In genomic region chr6:137823826-137824501, GRCh38 we compare ENCODE assay signal across 8 cellular contexts. TPM values are rescaled to one million over a fixed set of nuclear protein-coding genes. Genes with fewer than 3 reads are reported as not detected.
DNase-seq lines count a peak whose midpoint lies in the region; ATAC-seq, FAIRE-seq and TF ChIP-seq lines count a peak whose summit lies in the region.

No MANE protein-coding gene starts in this region.

- no peaks in the 10 kb centered on the region for H3K9me1 ChIP-seq in keratinocyte (ENCODE audit: control insufficient read depth, extremely low read depth, insufficient read depth, low read length)

- FAIRE-seq in keratinocyte (lab: Jason Lieb, UNC): no peak

- no peak overlapping the region for H3K4me3 ChIP-seq in HAP-1
- peak overlapping the region in 1 of 3 experiments; percentile 30 for H3K4me3 ChIP-seq in keratinocyte (ENCODE audit: control insufficient read depth in 2 of 3, extremely low read depth in 1 of 3, insufficient read depth in 2 of 3, low read depth in 1 of 3, low read length in 3 of 3)

- H3K27me3 ChIP-seq in HAP-1 (ENCODE audit: low read depth) (0 out of 2 replicates have a peak, but pooled peaks cover 2% of the 10 kb centered on the region), keratinocyte (ENCODE audit: control insufficient read depth, extremely low read depth, insufficient read depth, low read length) (no peaks in the 10 kb centered on the region)

- no peaks in the 10 kb centered on the region for H3K9me3 ChIP-seq in HAP-1
- H3K9me3 ChIP-seq in keratinocyte (ENCODE audit: control insufficient read depth, low read depth, low read length): no peaks in the 10 kb centered on the region

- DNase-seq in HAP-1 (ENCODE audit: low spot score in 2 of 2): peak; percentile 33 to 60
- peak; percentile 89 for DNase-seq in T follicular helper cell (ENCODE audit: low read depth)
- peak; percentile 9 for DNase-seq in activated naive CD8-positive, alpha-beta T cell treated with anti-CD3 and anti-CD28 coated beads, Interleukin-2, amount 50 U/mL, for 16 hours (ENCODE audit: low read depth, low spot score)
- no peak for DNase-seq in keratinocyte (ENCODE audit: low read depth, low spot score)
- peak in 2 of 3 experiments; percentile 35 to 56 for DNase-seq in stimulated activated CD4-positive, alpha-beta T cell treated with anti-CD3 and anti-CD28 coated beads, TNF-alpha, amount 100 ng/mL, for 4 hours (ENCODE audit: low read depth in 3 of 3)
- DNase-seq in posterior vena cava (ENCODE audit: low spot score): no peak

- no peaks in the 10 kb centered on the region for H3K79me2 ChIP-seq in keratinocyte (ENCODE audit: control insufficient read depth, insufficient read depth, low read length)

- H3K4me1 ChIP-seq in HAP-1: peaks cover 7% of the 10 kb centered on the region
- peaks cover 44% of the 10 kb centered on the region for H3K4me1 ChIP-seq in keratinocyte (ENCODE audit: control insufficient read depth, extremely low read depth, insufficient read depth, low read length)

- ATAC-seq in GM18867 (IDR thresholded peaks at IDR 0.05; ENCODE audit: unreplicated experiment) (no peak), HG03469 (IDR thresholded peaks at IDR 0.05; ENCODE audit: unreplicated experiment) (no peak)

- H3K27ac ChIP-seq in keratinocyte (ENCODE audit: control insufficient read depth, insufficient read depth, low read length): peak overlapping the region; percentile 95

- H4K20me1 ChIP-seq in keratinocyte (ENCODE audit: control insufficient read depth, extremely low read depth, insufficient read depth, low read length): no peaks in the 10 kb centered on the region

- H3K9ac ChIP-seq in keratinocyte (ENCODE audit: control insufficient read depth, extremely low read depth, insufficient read depth, low read length): peak overlapping the region; percentile 67

- intact Hi-C loops in posterior vena cava (cut with DNase I): no loop called here

- H3K4me2 ChIP-seq in keratinocyte (ENCODE audit: control insufficient read depth, extremely low read depth, insufficient read depth, low read depth, low read length): peak overlapping the region; percentile 76

- TF ChIP-seq CTCF in keratinocyte (optimal IDR thresholded peaks at IDR 0.05 in 1 of 3, IDR thresholded peaks at IDR 0.05 in 1 of 3, conservative IDR thresholded peaks at IDR 0.05 in 1 of 3; ENCODE audit: extremely low read depth in 1 of 3, insufficient read depth in 2 of 3, low read length in 3 of 3): no peak

- H3K36me3 ChIP-seq in HAP-1 (replicated peaks) (no peaks in the 10 kb centered on the region), keratinocyte (ENCODE audit: control insufficient read depth in 2 of 2, extremely low read depth in 1 of 2, insufficient read depth in 2 of 2, low read length in 2 of 2) (peaks cover 0 to 3% of the 10 kb centered on the region in 2 experiments)

- dilution Hi-C loops in keratinocyte (cut with MboI; ENCODE audit: extremely low pct_ligation_motif_present, low sequenced_read_pairs): no loop called here

- in situ Hi-C loops in HAP-1 (cut with MboI; ENCODE audit: low sequenced_read_pairs): no loop called here

- peak overlapping the region; percentile 45 for H2AFZ ChIP-seq in keratinocyte (ENCODE audit: control insufficient read depth, low read length)

RNA-seq across cellular contexts. Expression of gene TNFAIP3, which starts 43.1 kb away (rescaled TPM):
- polyA plus RNA-seq in keratinocyte: 73.3 to 141 TPM (median 109 TPM) in 3 replicates
- 142 TPM for polyA plus RNA-seq in keratinocyte (2011; ENCODE audit: low read depth)
- 44.6 and 69.6 TPM in 2 replicates for polyA plus RNA-seq in keratinocyte (2011; cell fraction: cytosol; rRNA removed)
- 452 and 544 TPM in 2 replicates for polyA plus RNA-seq in keratinocyte (2011; cell fraction: nucleus; rRNA removed)
- 40.8 and 90.7 TPM in 2 replicates for polyA plus RNA-seq in keratinocyte (2012; ENCODE audit: low replicate concordance)
- polyA minus RNA-seq in keratinocyte: 81.8 to 113 TPM (median 110 TPM) in 3 replicates
- 42.4 TPM for polyA minus RNA-seq in keratinocyte (2011; cell fraction: cytosol; rRNA and poly(A)+ RNA removed)
- polyA minus RNA-seq in keratinocyte (2011; cell fraction: nucleus; rRNA and poly(A)+ RNA removed): 149 and 322 TPM in 2 replicates
- total RNA-seq in posterior vena cava: 10 to 100 TPM; 19.0 to 28.6 TPM

Comparison
In these comparisons a context has a peak if more than half of its experiments do, and no peak if none do; other contexts are left out.
1. DNase-seq: peak in HAP-1 (2 of 2), T follicular helper cell (single experiment), activated naive CD8-positive, alpha-beta T cell treated with anti-CD3 and anti-CD28 coated beads, Interleukin-2, amount 50 U/mL, for 16 hours (single experiment) and stimulated activated CD4-positive, alpha-beta T cell treated with anti-CD3 and anti-CD28 coated beads, TNF-alpha, amount 100 ng/mL, for 4 hours (2 of 3); none in keratinocyte (single experiment) and posterior vena cava (single experiment).